ENCODE assay signal across 1 cellular context in the genomic region with DNA sequence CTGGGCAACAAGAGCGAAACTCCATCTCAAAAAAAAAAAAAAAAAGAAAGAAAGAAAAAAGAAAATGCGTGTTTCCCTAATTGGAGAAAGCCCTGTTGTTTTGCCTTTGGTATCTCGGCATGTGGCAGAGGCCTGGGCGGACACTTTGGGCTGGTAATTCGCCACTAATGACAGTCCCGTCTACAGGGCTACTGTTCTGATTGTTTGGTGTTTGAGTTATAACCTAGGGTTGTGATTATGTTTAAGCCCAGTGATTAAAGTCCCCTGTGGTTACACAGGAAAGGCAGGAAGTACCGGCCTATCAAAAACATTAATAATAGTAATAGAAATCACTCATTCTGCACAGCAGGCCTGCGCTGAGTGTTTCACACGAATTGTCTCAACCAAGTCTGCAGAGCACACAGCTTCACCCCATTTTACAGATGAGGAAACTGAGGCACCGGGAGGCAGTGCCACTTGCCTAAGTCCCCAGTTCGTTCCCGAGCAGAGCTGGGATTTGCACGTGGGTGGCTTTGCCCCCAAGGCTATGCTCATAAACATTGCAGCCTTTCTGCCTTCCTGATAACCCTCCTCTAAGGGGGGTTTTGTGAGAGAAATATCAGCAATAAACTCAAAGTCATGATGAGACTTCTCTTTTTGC.
TF ChIP-seq lines count a peak whose summit lies in the region.

No MANE protein-coding gene starts in this region.

TF ChIP-seq in HEK293, 187 proteins besides CTCF, POLR2A, EP300 and RAD21 (continued from another document):
- TF ChIP-seq, protein P1, sequence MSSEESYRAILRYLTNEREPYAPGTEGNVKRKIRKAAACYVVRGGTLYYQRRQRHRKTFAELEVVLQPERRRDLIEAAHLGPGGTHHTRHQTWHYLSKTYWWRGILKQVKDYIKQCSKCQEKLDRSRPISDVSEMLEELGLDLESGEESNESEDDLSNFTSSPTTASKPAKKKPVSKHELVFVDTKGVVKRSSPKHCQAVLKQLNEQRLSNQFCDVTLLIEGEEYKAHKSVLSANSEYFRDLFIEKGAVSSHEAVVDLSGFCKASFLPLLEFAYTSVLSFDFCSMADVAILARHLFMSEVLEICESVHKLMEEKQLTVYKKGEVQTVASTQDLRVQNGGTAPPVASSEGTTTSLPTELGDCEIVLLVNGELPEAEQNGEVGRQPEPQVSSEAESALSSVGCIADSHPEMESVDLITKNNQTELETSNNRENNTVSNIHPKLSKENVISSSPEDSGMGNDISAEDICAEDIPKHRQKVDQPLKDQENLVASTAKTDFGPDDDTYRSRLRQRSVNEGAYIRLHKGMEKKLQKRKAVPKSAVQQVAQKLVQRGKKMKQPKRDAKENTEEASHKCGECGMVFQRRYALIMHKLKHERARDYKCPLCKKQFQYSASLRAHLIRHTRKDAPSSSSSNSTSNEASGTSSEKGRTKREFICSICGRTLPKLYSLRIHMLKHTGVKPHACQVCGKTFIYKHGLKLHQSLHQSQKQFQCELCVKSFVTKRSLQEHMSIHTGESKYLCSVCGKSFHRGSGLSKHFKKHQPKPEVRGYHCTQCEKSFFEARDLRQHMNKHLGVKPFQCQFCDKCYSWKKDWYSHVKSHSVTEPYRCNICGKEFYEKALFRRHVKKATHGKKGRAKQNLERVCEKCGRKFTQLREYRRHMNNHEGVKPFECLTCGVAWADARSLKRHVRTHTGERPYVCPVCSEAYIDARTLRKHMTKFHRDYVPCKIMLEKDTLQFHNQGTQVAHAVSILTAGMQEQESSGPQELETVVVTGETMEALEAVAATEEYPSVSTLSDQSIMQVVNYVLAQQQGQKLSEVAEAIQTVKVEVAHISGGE (tag by site-specific recombination; conservative IDR thresholded peaks at IDR 0.05; ENCODE audit: low read depth), result no peak
- no peak for TF ChIP-seq ZNF184 (tag by site-specific recombination; IDR thresholded peaks at IDR 0.05)
- no peak for TF ChIP-seq ZBTB20 (tag by site-specific recombination; IDR thresholded peaks at IDR 0.05)
- TF ChIP-seq ZNF433 (tag by site-specific recombination; IDR thresholded peaks at IDR 0.05; ENCODE audit: low read depth), result no peak
- TF ChIP-seq ZIC2 (tag by site-specific recombination; IDR thresholded peaks at IDR 0.05), result peak; percentile 80
- no peak for TF ChIP-seq ZNF529 (tag by site-specific recombination; IDR thresholded peaks at IDR 0.05; ENCODE audit: insufficient replicate concordance)
- no peak for TF ChIP-seq HOXC10 (CRISPR knock-in tag; IDR thresholded peaks at IDR 0.05)
- peak; percentile 67; the same call in 1 of the 2 replicates for TF ChIP-seq PRDM1 (tag by site-specific recombination; IDR thresholded peaks at IDR 0.05)
- no peak for TF ChIP-seq ZBTB7A (tag by site-specific recombination; IDR thresholded peaks at IDR 0.05; ENCODE audit: low read depth)
- no peak for TF ChIP-seq ZSCAN23 (tag by site-specific recombination; IDR thresholded peaks at IDR 0.05)
- TF ChIP-seq ZNF624 (tag by site-specific recombination; IDR thresholded peaks at IDR 0.05), result no peak
- TF ChIP-seq, protein P2, sequence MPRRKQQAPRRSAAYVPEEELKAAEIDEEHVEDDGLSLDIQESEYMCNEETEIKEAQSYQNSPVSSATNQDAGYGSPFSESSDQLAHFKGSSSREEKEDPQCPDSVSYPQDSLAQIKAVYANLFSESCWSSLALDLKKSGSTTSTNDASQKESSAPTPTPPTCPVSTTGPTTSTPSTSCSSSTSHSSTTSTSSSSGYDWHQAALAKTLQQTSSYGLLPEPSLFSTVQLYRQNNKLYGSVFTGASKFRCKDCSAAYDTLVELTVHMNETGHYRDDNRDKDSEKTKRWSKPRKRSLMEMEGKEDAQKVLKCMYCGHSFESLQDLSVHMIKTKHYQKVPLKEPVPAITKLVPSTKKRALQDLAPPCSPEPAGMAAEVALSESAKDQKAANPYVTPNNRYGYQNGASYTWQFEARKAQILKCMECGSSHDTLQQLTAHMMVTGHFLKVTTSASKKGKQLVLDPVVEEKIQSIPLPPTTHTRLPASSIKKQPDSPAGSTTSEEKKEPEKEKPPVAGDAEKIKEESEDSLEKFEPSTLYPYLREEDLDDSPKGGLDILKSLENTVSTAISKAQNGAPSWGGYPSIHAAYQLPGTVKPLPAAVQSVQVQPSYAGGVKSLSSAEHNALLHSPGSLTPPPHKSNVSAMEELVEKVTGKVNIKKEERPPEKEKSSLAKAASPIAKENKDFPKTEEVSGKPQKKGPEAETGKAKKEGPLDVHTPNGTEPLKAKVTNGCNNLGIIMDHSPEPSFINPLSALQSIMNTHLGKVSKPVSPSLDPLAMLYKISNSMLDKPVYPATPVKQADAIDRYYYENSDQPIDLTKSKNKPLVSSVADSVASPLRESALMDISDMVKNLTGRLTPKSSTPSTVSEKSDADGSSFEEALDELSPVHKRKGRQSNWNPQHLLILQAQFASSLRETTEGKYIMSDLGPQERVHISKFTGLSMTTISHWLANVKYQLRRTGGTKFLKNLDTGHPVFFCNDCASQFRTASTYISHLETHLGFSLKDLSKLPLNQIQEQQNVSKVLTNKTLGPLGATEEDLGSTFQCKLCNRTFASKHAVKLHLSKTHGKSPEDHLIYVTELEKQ (tag by site-specific recombination; IDR thresholded peaks at IDR 0.05; ENCODE audit: borderline replicate concordance), result no peak
- peak; percentile 32; the same call in 1 of the 2 replicates for TF ChIP-seq ZBTB8A (tag by site-specific recombination; IDR thresholded peaks at IDR 0.05)
- no peak for TF ChIP-seq ZNF843 (tag by site-specific recombination; IDR thresholded peaks at IDR 0.05)
- TF ChIP-seq ZNF133 (tag by site-specific recombination; IDR thresholded peaks at IDR 0.05), result no peak
- TF ChIP-seq OSR2 (tag by site-specific recombination; IDR thresholded peaks at IDR 0.05), result peak; percentile 37
- no peak for TF ChIP-seq ZFHX2 (tag by site-specific recombination; conservative IDR thresholded peaks at IDR 0.05)
- TF ChIP-seq YY2 (tag by site-specific recombination; IDR thresholded peaks at IDR 0.05), result no peak
- no peak for TF ChIP-seq ZNF510 (tag by site-specific recombination; IDR thresholded peaks at IDR 0.05; ENCODE audit: insufficient replicate concordance)
- no peak for TF ChIP-seq ZNF138 (tag by site-specific recombination; IDR thresholded peaks at IDR 0.05; ENCODE audit: borderline replicate concordance)
- TF ChIP-seq ZNF2 (tag by site-specific recombination; IDR thresholded peaks at IDR 0.05), result no peak
- TF ChIP-seq SP7 (tag by site-specific recombination; IDR thresholded peaks at IDR 0.05), result peak; percentile 96
- no peak for TF ChIP-seq ZNF416 (tag by site-specific recombination; IDR thresholded peaks at IDR 0.05)
- no peak for TF ChIP-seq HOXD13 (CRISPR knock-in tag; IDR thresholded peaks at IDR 0.05; ENCODE audit: borderline replicate concordance)
